ENCODE assay signal across 8 cellular contexts in genomic region chr19:11339254-11340098, GRCh38. TPM values are rescaled to one million over a fixed set of nuclear protein-coding genes. Genes with fewer than 3 reads are reported as not detected.
DNase-seq lines count a peak whose midpoint lies in the region; ATAC-seq and TF ChIP-seq lines count a peak whose summit lies in the region.

Gene RAB3D (minus strand): TSS chr19:11339657. CDS start chr19:11337399, 2,258 bp downstream.

- peak within 1 kb of the TSS; percentile 87 for H2AFZ ChIP-seq in mammary epithelial cell (ENCODE audit: low read depth, low read length)

- H3K36me3 ChIP-seq in WERI-Rb-1 (peaks cover 37% of the 10 kb centered on the region), mammary epithelial cell (ENCODE audit: insufficient read depth, low read length) (peaks cover 8% of the 10 kb centered on the region), skeletal muscle satellite cell (ENCODE audit: insufficient read depth, low read length) (no peaks in the 10 kb centered on the region)

- in situ Hi-C loops in mammary epithelial cell (cut with MboI; ENCODE audit: low sequenced_read_pairs in 2 of 2), result no loop called here

- CTCF ChIA-PET in mammary epithelial cell (lab: Charles Lee; ENCODE audit: low non-redundant PET), result interaction anchor here (0.7 kb wide), 1 partner anchor 34 kb away, joined by 3 read pairs; no protein-coding TSS in a partner anchor

- ATAC-seq in HG02678 (IDR thresholded peaks at IDR 0.05; ENCODE audit: unreplicated experiment) (peak; percentile 76), GM18868 (IDR thresholded peaks at IDR 0.05; ENCODE audit: unreplicated experiment) (no peak)

- BruUV-seq in mammary epithelial cell (replicated peaks; lab: Mats Ljungman, UMichigan), result no TSS peak

- H3K27ac ChIP-seq in WERI-Rb-1 (peak within 1 kb of the TSS; percentile 68), mammary epithelial cell (ENCODE audit: insufficient read depth, low read depth, low read length) (no peak within 1 kb of the TSS)

- dilution Hi-C loops in mammary epithelial cell (cut with HindIII; ENCODE audit: low sequenced_read_pairs), result no loop called here

- no peak for TF ChIP-seq CTCF in WERI-Rb-1 (IDR thresholded peaks at IDR 0.05; ENCODE audit: low read depth, low read length)
- TF ChIP-seq CTCF in mammary epithelial cell (conservative IDR thresholded peaks at IDR 0.05 in 1 of 2, IDR thresholded peaks at IDR 0.05 in 1 of 2; ENCODE audit: extremely low read depth in 1 of 2, insufficient read depth in 1 of 2, low read depth in 1 of 2, low read length in 2 of 2), result no peak

- H3K79me2 ChIP-seq in mammary epithelial cell (ENCODE audit: insufficient read depth, low read length), result peaks cover 21% of the 10 kb centered on the region

- no peaks in the 10 kb centered on the region for H3K27me3 ChIP-seq in WERI-Rb-1 (ENCODE audit: insufficient read depth, low read depth, severe bottlenecking)
- no peaks in the 10 kb centered on the region for H3K27me3 ChIP-seq in mammary epithelial cell (ENCODE audit: insufficient read depth, low read length)
- peaks cover 6% of the 10 kb centered on the region for H3K27me3 ChIP-seq in skeletal muscle satellite cell (ENCODE audit: control insufficient read depth, insufficient read depth, low read length)

- H3K9me3 ChIP-seq in WERI-Rb-1 (ENCODE audit: severe bottlenecking), result no peaks in the 10 kb centered on the region
- H3K9me3 ChIP-seq in mammary epithelial cell (replicated peaks; ENCODE audit: insufficient read depth, low read length), result no peaks in the 10 kb centered on the region
- H3K9me3 ChIP-seq in skeletal muscle satellite cell (replicated peaks; ENCODE audit: low read length), result no peaks in the 10 kb centered on the region

- H3K9ac ChIP-seq in mammary epithelial cell (ENCODE audit: insufficient read depth, low read length), result peak within 1 kb of the TSS; percentile 38
- no peak within 1 kb of the TSS for H3K9ac ChIP-seq in skeletal muscle satellite cell (ENCODE audit: low read depth, low read length)

- DNase-seq in DMS53 treated with DMSO at 0.1 percent for 48 hours (lab: John Stamatoyannopoulos, UW; ENCODE audit: unreplicated experiment) (peak; percentile 78), NCI-H2171 treated with DMSO at 0.1 percent for 48 hours (lab: John Stamatoyannopoulos, UW) (peak; percentile 89), WERI-Rb-1 (peak; percentile 96), mammary epithelial cell (peak; percentile 75), iPS-NIHi11 (ENCODE audit: low spot score) (peak; percentile 99)

- H4K20me1 ChIP-seq in mammary epithelial cell (ENCODE audit: insufficient read depth, low read length), result no peaks in the 10 kb centered on the region

- H3K4me3 ChIP-seq in WERI-Rb-1 (ENCODE audit: low read depth, low read length) (peak within 1 kb of the TSS; percentile 76), mammary epithelial cell (replicated peaks in 1 of 3; ENCODE audit: insufficient read depth in 1 of 3, low read depth in 2 of 3, low read length in 3 of 3) (peak within 1 kb of the TSS; percentile 65 to 95 (median 72)), skeletal muscle satellite cell (ENCODE audit: low read length) (peak within 1 kb of the TSS; percentile 59)

- WGBS in mammary epithelial cell (ENCODE audit: low coverage, missing lambda C conversion rate), result 7% methylated on average over 19 of the region's 53 CpGs

- intact Hi-C loops in mammary epithelial cell (cut with micrococcal nuclease), result loop anchor here (2.0 to 5.0 kb wide), 2 partner anchors 38 to 47 kb away; no protein-coding TSS in a partner anchor

- H3K4me2 ChIP-seq in mammary epithelial cell (ENCODE audit: insufficient read depth, low read depth, low read length) (peak within 1 kb of the TSS; percentile 85), skeletal muscle satellite cell (ENCODE audit: low read length) (peak within 1 kb of the TSS; percentile 80)

- H3K4me1 ChIP-seq in mammary epithelial cell (ENCODE audit: insufficient read depth, low read length) (peaks cover 22% of the 10 kb centered on the region), skeletal muscle satellite cell (ENCODE audit: control insufficient read depth, insufficient read depth, low read length) (peaks cover 17% of the 10 kb centered on the region)

RNA-seq across cellular contexts. Expression of gene RAB3D, which starts in this region (rescaled TPM):
- 10 to 100 TPM; 27.8 to 50.2 TPM for total RNA-seq in mammary epithelial cell
- 69.1 TPM for polyA plus RNA-seq in mammary epithelial cell
- 194 TPM for polyA minus RNA-seq in mammary epithelial cell
- total RNA-seq in skeletal muscle satellite cell (2012; rRNA removed), result 7.4 and 7.9 TPM in 2 replicates
